Comparison of ENCODE assay signal across 9 cellular contexts in genomic region chr1:54671985-54672608, GRCh38. TPM values are rescaled to one million over a fixed set of nuclear protein-coding genes. Genes with fewer than 3 reads are reported as not detected.
DNase-seq lines count a peak whose midpoint lies in the region; ATAC-seq lines count a peak whose summit lies in the region.
"Had no signal": no experiment of that assay in that cellular context is flagged by ENCODE, and none has a peak within 500 bp of the region (broad histone marks: within the 10 kb centered on the region; RNA-seq: fewer than 3 reads in every experiment).

No MANE protein-coding gene starts in this region.

- H3K9me3 ChIP-seq in CD4-positive, alpha-beta memory T cell (ENCODE audit: control insufficient read depth in 1 of 2, low read length in 2 of 2), result no peaks in the 10 kb centered on the region
- H3K9me3 ChIP-seq in T-helper 17 cell (ENCODE audit: control insufficient read depth, low read length, poor library complexity, severe bottlenecking), result no peaks in the 10 kb centered on the region

- H3K27ac ChIP-seq in CD4-positive, alpha-beta memory T cell (ENCODE audit: low read depth, low read length), result no peak overlapping the region

- intact Hi-C loops in CD4-positive, alpha-beta memory T cell (cut with micrococcal nuclease), result loop anchor here (1.0 kb wide), 3 partner anchors 138 to 602 kb away; no protein-coding TSS in a partner anchor

- POLR2A ChIA-PET in CD4-positive, alpha-beta memory T cell (lab: Charles Lee; ENCODE audit: partially characterized antibody), result no interaction called here

- no peaks in the 10 kb centered on the region for H3K27me3 ChIP-seq in CD4-positive, alpha-beta memory T cell (ENCODE audit: insufficient read depth, low read length)

- peaks cover 1 to 6% (median 4%) of the 10 kb centered on the region in 4 donors for H3K4me1 Mint-ChIP-seq in CD4-positive, alpha-beta memory T cell
- peaks cover 10% of the 10 kb centered on the region for H3K4me1 Mint-ChIP-seq in T-helper 17 cell
- H3K4me1 Mint-ChIP-seq: IgD-negative memory B cell had no signal

- peak overlapping the region in 2 of 7 donors; percentile 46 to 56 for H3K27ac Mint-ChIP-seq in CD4-positive, alpha-beta memory T cell
- H3K27ac Mint-ChIP-seq in T-helper 17 cell, result peak overlapping the region; percentile 16
- H3K27ac Mint-ChIP-seq: IgD-negative memory B cell had no signal

- no peaks in the 10 kb centered on the region for H3K4me1 ChIP-seq in CD4-positive, alpha-beta memory T cell (ENCODE audit: insufficient read depth, low read length)

- peak; percentile 52 for ATAC-seq in GM21526 (IDR thresholded peaks at IDR 0.05; ENCODE audit: low FRiP score, unreplicated experiment)
- peak; percentile 92 for ATAC-seq in T-helper 17 cell
- ATAC-seq in HG03108 (IDR thresholded peaks at IDR 0.05; ENCODE audit: unreplicated experiment), result no peak

- no peak overlapping the region for H3K4me3 Mint-ChIP-seq in CD4-positive, alpha-beta memory T cell
- no peak overlapping the region for H3K4me3 Mint-ChIP-seq in T-helper 17 cell

- no peak overlapping the region for H3K4me3 ChIP-seq in CD4-positive, alpha-beta memory T cell (ENCODE audit: low read length in 2 of 2)

- H3K36me3 ChIP-seq in CD4-positive, alpha-beta memory T cell (ENCODE audit: insufficient read depth, low read length), result no peaks in the 10 kb centered on the region

- CTCF ChIA-PET in CD4-positive, alpha-beta memory T cell (lab: Charles Lee; ENCODE audit: partially characterized antibody), result interaction anchor here (0.6 to 4.0 kb wide), 6 partner anchors 9 to 177 kb away, joined by 3 to 21 read pairs (median 5); partner anchors contain the start of gene TTC22

- H3K27me3 Mint-ChIP-seq in CD4-positive, alpha-beta memory T cell, result peaks cover 0 to 6% of the 10 kb centered on the region in 2 donors
- peaks cover 6% of the 10 kb centered on the region for H3K27me3 Mint-ChIP-seq in T-helper 17 cell

- no peaks in the 10 kb centered on the region for H3K36me3 Mint-ChIP-seq in CD4-positive, alpha-beta memory T cell
- H3K36me3 Mint-ChIP-seq in T-helper 17 cell (ENCODE audit: low read depth), result no peaks in the 10 kb centered on the region
- H3K36me3 Mint-ChIP-seq: IgD-negative memory B cell had no signal

- peak; percentile 51 to 66 (median 58) for DNase-seq in CD4-positive, alpha-beta memory T cell
- peak; percentile 8 for DNase-seq in NCI-H1105 (lab: John Stamatoyannopoulos, UW)
- peak; percentile 28 to 60 (median 29) for DNase-seq in T-helper 17 cell
- DNase-seq in amniotic epithelial cell (ENCODE audit: low read depth), result peak; percentile 50
- DNase-seq in islet precursor cell, result peak; percentile 77
- DNase-seq in stimulated activated CD4-positive, alpha-beta T cell treated with anti-CD3 and anti-CD28 coated beads, TNF-alpha, amount 100 ng/mL, for 1 hour (ENCODE audit: low read depth in 3 of 3, low spot score in 1 of 3), result peak in 2 of 3 donors; percentile 33 to 52

- peaks cover 0 to 2% (median 0%) of the 10 kb centered on the region in 8 donors for H3K9me3 Mint-ChIP-seq in CD4-positive, alpha-beta memory T cell

RNA-seq across cellular contexts. Expression of gene MROH7, which starts 30.5 kb away (rescaled TPM):
- total RNA-seq in CD4-positive, alpha-beta memory T cell, result under 1 TPM; 0.22 to 0.38 TPM
- polyA plus RNA-seq in CD4-positive, alpha-beta memory T cell, result not detected
- under 1 TPM; 0.37 to 0.77 TPM for total RNA-seq in T-helper 17 cell
- polyA plus RNA-seq: IgD-negative memory B cell had no signal

RNA-seq across cellular contexts. Expression of gene TTC4, which starts 43.6 kb away (rescaled TPM):
- total RNA-seq in CD4-positive, alpha-beta memory T cell, result 10 to 100 TPM; 20.0 to 24.5 TPM
- polyA plus RNA-seq in CD4-positive, alpha-beta memory T cell, result 10 to 100 TPM; 21.5 to 24.4 TPM
- 1 to 10 TPM; 9.1 to 9.7 TPM for total RNA-seq in T-helper 17 cell

RNA-seq across cellular contexts. Expression of gene FAM151A, which starts 48.8 kb away (rescaled TPM):
- not detected for total RNA-seq in CD4-positive, alpha-beta memory T cell
- not detected for polyA plus RNA-seq in CD4-positive, alpha-beta memory T cell
- not detected for total RNA-seq in T-helper 17 cell
- polyA plus RNA-seq: IgD-negative memory B cell had no signal

Comparison
In these comparisons a context has a peak if more than half of its experiments do, and no peak if none do; other contexts are left out.
1. DNase-seq: peak in every context shown above with its lines; median percentile 77 in islet precursor cell; 58 in CD4-positive, alpha-beta memory T cell; 50 in amniotic epithelial cell; 42 in stimulated activated CD4-positive, alpha-beta T cell treated with anti-CD3 and anti-CD28 coated beads, TNF-alpha, amount 100 ng/mL, for 1 hour; 29 in T-helper 17 cell; 8 in NCI-H1105.